Comparison of ENCODE assay signal across 13 cellular contexts in the genomic region with DNA sequence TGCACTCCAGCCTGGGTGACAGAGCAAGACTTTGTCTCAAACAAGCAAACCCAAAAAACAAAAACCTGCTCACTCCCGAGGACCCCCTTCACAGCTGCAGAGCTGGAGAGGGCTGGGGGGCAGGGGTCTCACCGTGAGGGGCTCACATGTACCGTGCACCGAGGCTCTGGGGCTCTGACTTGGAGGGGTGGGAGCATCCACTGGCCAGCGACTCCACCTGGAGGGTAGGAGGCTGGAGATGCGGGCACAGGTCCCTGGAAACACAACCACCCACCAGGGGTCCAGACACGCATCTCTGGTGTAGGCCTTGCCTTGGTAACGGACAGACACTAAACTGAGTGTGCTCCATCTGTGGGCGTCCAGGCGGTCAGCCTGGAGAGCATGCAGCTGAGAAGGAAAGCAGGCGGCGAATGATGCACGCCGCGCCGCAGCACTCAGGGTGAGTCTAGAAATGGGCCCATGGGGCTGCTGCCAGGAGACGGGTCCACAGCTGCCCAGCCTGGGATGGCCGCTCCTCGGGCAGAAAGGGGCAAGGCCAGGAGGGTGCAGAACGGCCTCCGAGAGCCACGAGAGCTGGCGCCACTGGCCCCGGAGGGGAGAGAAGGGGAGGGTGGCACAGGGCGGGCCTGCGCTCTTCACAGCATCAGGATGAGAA. TPM values are rescaled to one million over a fixed set of nuclear protein-coding genes. Genes with fewer than 3 reads are reported as not detected.
DNase-seq lines count a peak whose midpoint lies in the region; ATAC-seq and TF ChIP-seq lines count a peak whose summit lies in the region.
"Had no signal": no experiment of that assay in that cellular context is flagged by ENCODE, and none has a peak within 500 bp of the region (broad histone marks: within the 10 kb centered on the region; RNA-seq: fewer than 3 reads in every experiment).

No MANE protein-coding gene starts in this region.

- intact Hi-C loops in mucosa of descending colon (cut with DNase I, micrococcal nuclease) (no loop called here), aorta (cut with DNase I) (no loop called here)

- DNase-seq in D341Med (ENCODE audit: low spot score) (peak; percentile 24), chondrocyte (ENCODE audit: low spot score) (peak; percentile 75), mucosa of descending colon (peak in 2 of 3 donors; percentile 13 to 27), aorta (peak; percentile 23 to 64), nephron progenitor cell (no peak)
- DNase-seq: Caco-2, DMS53, GF-D8, GM23248 had no signal

- H3K9me3 Mint-ChIP-seq in chondrocyte (ENCODE audit: low read depth) (peaks cover 5% of the 10 kb centered on the region), nephron progenitor cell (peaks cover 58% of the 10 kb centered on the region)

- H3K27ac ChIP-seq in aorta (ENCODE audit: low read depth in 1 of 2, low read length in 2 of 2), result no peak overlapping the region
- H3K27ac ChIP-seq: A549, GM23248 had no signal

- ATAC-seq in mucosa of descending colon (no peak), aorta (ENCODE audit: low FRiP score) (no peak), HG02798 (IDR thresholded peaks at IDR 0.05; ENCODE audit: poor library complexity, unreplicated experiment) (no peak)
- ATAC-seq: A549 had no signal

- H3K4me1 ChIP-seq in mucosa of descending colon (ENCODE audit: low read depth) (no peaks in the 10 kb centered on the region), aorta (ENCODE audit: control insufficient read depth in 1 of 2, insufficient read depth in 2 of 2, low read length in 2 of 2) (no peaks in the 10 kb centered on the region)
- H3K4me1 ChIP-seq: Caco-2 had no signal

- H3K36me3 ChIP-seq in mucosa of descending colon (ENCODE audit: low read depth) (no peaks in the 10 kb centered on the region), aorta (ENCODE audit: control insufficient read depth in 1 of 2, insufficient read depth in 2 of 2, low read length in 1 of 2) (peaks cover 0 to 2% of the 10 kb centered on the region in 2 donors)

- no peak overlapping the region for H3K27ac Mint-ChIP-seq in chondrocyte (ENCODE audit: unreplicated experiment)
- no peak overlapping the region for H3K27ac Mint-ChIP-seq in nephron progenitor cell
- H3K27ac Mint-ChIP-seq: CD8-positive, alpha-beta memory T cell; IgD-negative memory B cell had no signal

- H3K4me3 Mint-ChIP-seq in chondrocyte (ENCODE audit: unreplicated experiment) (no peak overlapping the region), nephron progenitor cell (no peak overlapping the region)
- H3K4me3 Mint-ChIP-seq: CD8-positive, alpha-beta memory T cell; IgD-negative memory B cell had no signal

- H3K9me3 ChIP-seq in mucosa of descending colon (peaks cover 18% of the 10 kb centered on the region), aorta (ENCODE audit: control insufficient read depth, low read length) (no peaks in the 10 kb centered on the region)

- TF ChIP-seq CTCF in chondrocyte (IDR thresholded peaks at IDR 0.05) (no peak), mucosa of descending colon (IDR thresholded peaks at IDR 0.05) (no peak), nephron progenitor cell (IDR thresholded peaks at IDR 0.05) (no peak)

- no peaks in the 10 kb centered on the region for H3K27me3 ChIP-seq in aorta (ENCODE audit: control insufficient read depth in 1 of 2, insufficient read depth in 2 of 2, low read length in 1 of 2)

- WGBS in aorta, 2 donors, result 95% methylated on average over 26 of the region's 26 CpGs

- H3K4me1 Mint-ChIP-seq in chondrocyte (ENCODE audit: low read depth), result peaks cover 13% of the 10 kb centered on the region
- H3K4me1 Mint-ChIP-seq in nephron progenitor cell, result peaks cover 21% of the 10 kb centered on the region

- no peaks in the 10 kb centered on the region for H3K27me3 Mint-ChIP-seq in chondrocyte (ENCODE audit: low read depth)
- H3K27me3 Mint-ChIP-seq in nephron progenitor cell (ENCODE audit: low read depth, poor library complexity), result peaks cover 3% of the 10 kb centered on the region
- H3K27me3 Mint-ChIP-seq: CD8-positive, alpha-beta memory T cell; IgD-negative memory B cell had no signal

- H3K36me3 Mint-ChIP-seq in chondrocyte (ENCODE audit: low read depth) (peaks cover 26% of the 10 kb centered on the region), nephron progenitor cell (ENCODE audit: low read depth) (peaks cover 77% of the 10 kb centered on the region)

- H3K4me3 ChIP-seq in mucosa of descending colon, result no peak overlapping the region
- H3K4me3 ChIP-seq in aorta (ENCODE audit: low read length in 2 of 2), result no peak overlapping the region
- H3K4me3 ChIP-seq: A549, GM23248 had no signal

RNA-seq across cellular contexts. Expression of a gene that starts 26.1 kb away (rescaled TPM):
- total RNA-seq in chondrocyte, result 27.1 to 30.5 TPM (median 30.0 TPM) in 3 replicates
- 10 to 100 TPM in 2 of 3 donors, 1 to 10 TPM in 1; 9.2 to 11.6 (median 11.2) TPM for total RNA-seq in mucosa of descending colon
- 10 to 100 TPM in 1 of 2 donors, 1 to 10 TPM in 1; 7.8 to 19.1 TPM for total RNA-seq in aorta
- 10 to 100 TPM in 1 of 2 donors, 1 to 10 TPM in 1; 3.1 to 41.8 TPM for polyA plus RNA-seq in aorta

RNA-seq across cellular contexts. Expression of a gene that starts 42.0 kb away (rescaled TPM):
- total RNA-seq in chondrocyte (37.6 to 42.2 TPM (median 42.0 TPM) in 3 replicates), mucosa of descending colon (10 to 100 TPM; 49.8 to 55.8 (median 54.1) TPM), aorta (10 to 100 TPM; 34.7 to 44.7 TPM)
- polyA plus RNA-seq in aorta, result 10 to 100 TPM; 38.8 to 62.6 TPM
